ENCODE assay signal across 21 cellular contexts in the genomic region with DNA sequence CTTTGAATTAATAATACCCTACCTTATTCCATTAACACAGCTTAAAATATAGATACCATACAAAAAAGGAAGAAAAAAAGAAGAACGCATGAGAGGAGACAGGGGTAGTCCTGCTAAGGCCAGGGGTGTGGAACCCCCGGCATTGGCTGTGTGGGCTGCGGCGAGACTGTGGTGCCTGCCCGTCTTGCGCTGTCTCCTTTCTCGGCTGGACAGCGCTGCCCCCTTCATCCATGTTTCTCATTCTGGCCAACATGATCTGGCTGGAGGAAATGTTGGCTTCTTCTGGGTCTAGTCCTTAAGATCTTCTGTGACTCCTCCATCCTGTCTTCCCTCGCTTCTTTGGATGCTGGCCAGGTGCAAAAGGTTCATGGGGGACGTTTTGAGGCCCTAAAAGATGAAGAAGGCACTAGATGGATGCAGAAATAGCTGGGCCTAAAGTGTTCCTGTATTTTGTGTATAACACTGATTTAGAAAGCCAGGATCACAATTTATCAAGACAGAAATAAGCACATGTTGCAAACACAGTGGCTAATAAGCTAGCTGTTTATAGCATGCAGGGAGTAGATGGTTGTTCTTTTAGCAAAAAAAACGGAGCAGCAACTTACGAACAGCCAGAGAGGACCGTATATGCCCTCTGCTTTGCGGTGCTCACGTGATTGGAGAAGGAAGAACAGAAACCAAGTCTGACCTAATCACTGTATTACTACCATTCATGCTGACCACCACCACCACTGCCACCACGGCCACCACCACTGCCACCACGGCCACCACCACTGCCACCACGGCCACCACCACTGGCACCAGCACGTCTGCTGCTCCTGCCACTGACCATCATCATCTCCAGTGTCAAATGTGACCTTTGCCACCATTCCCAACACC.
"Had no signal": no experiment of that assay in that cellular context is flagged by ENCODE, and none has a peak within 500 bp of the region (broad histone marks: within the 10 kb centered on the region; RNA-seq: fewer than 3 reads in every experiment).

No MANE protein-coding gene starts in this region.

- H3K9me3 ChIP-seq: heart left ventricle, left lung, lower lobe of right lung, prostate gland, spleen, thyroid gland, upper lobe of right lung, vagina had no signal

- H3K27me3 ChIP-seq: dorsolateral prefrontal cortex, heart left ventricle, left lung, spleen, thyroid gland, upper lobe of right lung, vagina had no signal

- H3K27ac ChIP-seq: left lung, lower lobe of right lung, parathyroid adenoma, prostate gland, spleen, thyroid gland, upper lobe of right lung, vagina had no signal

- DNase-seq: cortex of kidney; dorsolateral prefrontal cortex; effector memory CD8-positive, alpha-beta T cell; heart left ventricle; hippocampal formation; left lung; lower lobe of right lung; naive B cell; retina; spleen; stimulated activated CD4-positive, alpha-beta T cell treated with anti-CD3 and anti-CD28 coated beads, Interleukin-15, amount 100 ng/mL, for 24 hours; stimulated activated CD4-positive, alpha-beta T cell treated with anti-CD3 and anti-CD28 coated beads, Interleukin-1b, Interleukin-23, amount 100 ng/mL, for 48 hours; stimulated activated CD4-positive, alpha-beta T cell treated with anti-CD3 and anti-CD28 coated beads, Interleukin-4, amount 100 ng/mL, for 24 hours; stimulated activated naive CD8-positive, alpha-beta T cell treated with anti-CD3 and anti-CD28 coated beads, Interleukin-15, amount 100 ng/mL, for 72 hours; thyroid gland; upper lobe of right lung had no signal

- H3K4me3 ChIP-seq: dorsolateral prefrontal cortex, heart left ventricle, left lung, lower lobe of right lung, prostate gland, spleen, thyroid gland, upper lobe of right lung, vagina had no signal

- ATAC-seq: effector memory CD8-positive, alpha-beta T cell; heart left ventricle; left lung; lower lobe of right lung; sciatic nerve; stimulated activated memory B cell treated with anti-CD40 and anti-IgM and Interleukin-4, amounts not matched to agents 10 μg/mL and 1 μg/mL and 100 μg/mL, for 72 hours; upper lobe of right lung had no signal

- H3K4me1 ChIP-seq: lower lobe of right lung, parathyroid adenoma, prostate gland, thyroid gland had no signal

- H3K36me3 ChIP-seq: heart left ventricle, left lung, lower lobe of right lung, prostate gland, spleen, upper lobe of right lung, vagina had no signal
